Comparison of ENCODE assay signal across 13 cellular contexts in genomic region chr4:169249214-169249973, GRCh38. TPM values are rescaled to one million over a fixed set of nuclear protein-coding genes. Genes with fewer than 3 reads are reported as not detected.
DNase-seq lines count a peak whose midpoint lies in the region; ATAC-seq and TF ChIP-seq lines count a peak whose summit lies in the region.
"Had no signal": no experiment of that assay in that cellular context is flagged by ENCODE, and none has a peak within 500 bp of the region (broad histone marks: within the 10 kb centered on the region; RNA-seq: fewer than 3 reads in every experiment).

No MANE protein-coding gene starts in this region.

- H2AFZ ChIP-seq in OCI-LY3 (ENCODE audit: low read depth, low read length) = 0 out of 2 replicates have a peak overlapping the region, but pooled peaks have one; percentile 32

- H3K4me3 ChIP-seq in OCI-LY3 (ENCODE audit: low read length) = no peak overlapping the region
- no peak overlapping the region for H3K4me3 ChIP-seq in fibroblast of mammary gland (ENCODE audit: control insufficient read depth, low read depth, low read length)
- no peak overlapping the region for H3K4me3 ChIP-seq in thyroid gland (replicated peaks in 1 of 3)
- H3K4me3 ChIP-seq: skin epidermis had no signal

- H3K9ac ChIP-seq in OCI-LY3 (ENCODE audit: low read length) = no peak overlapping the region

- TF ChIP-seq CTCF in OCI-LY3 (IDR thresholded peaks at IDR 0.05; ENCODE audit: low read depth, low read length) = no peak
- no peak for TF ChIP-seq CTCF in fibroblast of mammary gland (conservative IDR thresholded peaks at IDR 0.05; ENCODE audit: control insufficient read depth, insufficient read depth, low read depth, low read length)
- no peak for TF ChIP-seq CTCF in thyroid gland (IDR thresholded peaks at IDR 0.05)

- no peaks in the 10 kb centered on the region for H3K79me2 ChIP-seq in OCI-LY3 (ENCODE audit: low read length)

- ATAC-seq in GM21737 (IDR thresholded peaks at IDR 0.05; ENCODE audit: unreplicated experiment) (peak; percentile 60), GM19455 (IDR thresholded peaks at IDR 0.05; ENCODE audit: unreplicated experiment) (no peak), GM19324 (IDR thresholded peaks at IDR 0.05; ENCODE audit: low FRiP score, unreplicated experiment) (no peak), HG03280 (IDR thresholded peaks at IDR 0.05; ENCODE audit: unreplicated experiment) (no peak), HG03039 (IDR thresholded peaks at IDR 0.05; ENCODE audit: unreplicated experiment) (no peak)

- no peak for TF ChIP-seq POLR2A in thyroid gland (IDR thresholded peaks at IDR 0.05)

- no peaks in the 10 kb centered on the region for H3K27me3 ChIP-seq in OCI-LY3 (ENCODE audit: low read depth, low read length)
- H3K27me3 ChIP-seq in thyroid gland = no peaks in the 10 kb centered on the region

- no peaks in the 10 kb centered on the region for H3K36me3 ChIP-seq in OCI-LY3 (replicated peaks; ENCODE audit: low read depth, low read length)
- no peaks in the 10 kb centered on the region for H3K36me3 ChIP-seq in thyroid gland

- no peaks in the 10 kb centered on the region for H3K9me3 ChIP-seq in OCI-LY3 (ENCODE audit: insufficient read depth, low read length)
- no peaks in the 10 kb centered on the region for H3K9me3 ChIP-seq in thyroid gland

- peaks cover 9% of the 10 kb centered on the region for H3K4me1 ChIP-seq in OCI-LY3 (ENCODE audit: low read length)
- H3K4me1 ChIP-seq in thyroid gland = peaks cover 68 to 81% of the 10 kb centered on the region in 2 donors

- intact Hi-C loops in thyroid gland (cut with DNase I) = no loop called here

- 78 to 79% methylated on average over 6 of the region's 6 CpGs for WGBS in thyroid gland, 2 donors

- peak overlapping the region; percentile 26 for H3K4me2 ChIP-seq in OCI-LY3 (ENCODE audit: low read length)

- peak; percentile 69 for DNase-seq in fibroblast of mammary gland (ENCODE audit: low read depth)
- DNase-seq in thyroid gland = no peak
- DNase-seq: activated CD8-positive, alpha-beta memory T cell treated with anti-CD3 and anti-CD28 coated beads, Interleukin-2, amount 50 U/mL, for 4 hours; immature natural killer cell; NCI-H1694; SHP77 had no signal

- H3K27ac ChIP-seq in OCI-LY3 (ENCODE audit: low read length) (no peak overlapping the region), thyroid gland (peak overlapping the region; percentile 2 to 68 (median 42))
- H3K27ac ChIP-seq: skin epidermis had no signal

- H4K20me1 ChIP-seq in OCI-LY3 (ENCODE audit: insufficient read depth, low read length) = no peaks in the 10 kb centered on the region

RNA-seq across cellular contexts. Expression of gene SH3RF1, which starts 21.4 kb away (rescaled TPM):
- total RNA-seq in thyroid gland = 10 to 100 TPM; 29.0 to 41.7 (median 32.5) TPM
